In the genomic region with DNA sequence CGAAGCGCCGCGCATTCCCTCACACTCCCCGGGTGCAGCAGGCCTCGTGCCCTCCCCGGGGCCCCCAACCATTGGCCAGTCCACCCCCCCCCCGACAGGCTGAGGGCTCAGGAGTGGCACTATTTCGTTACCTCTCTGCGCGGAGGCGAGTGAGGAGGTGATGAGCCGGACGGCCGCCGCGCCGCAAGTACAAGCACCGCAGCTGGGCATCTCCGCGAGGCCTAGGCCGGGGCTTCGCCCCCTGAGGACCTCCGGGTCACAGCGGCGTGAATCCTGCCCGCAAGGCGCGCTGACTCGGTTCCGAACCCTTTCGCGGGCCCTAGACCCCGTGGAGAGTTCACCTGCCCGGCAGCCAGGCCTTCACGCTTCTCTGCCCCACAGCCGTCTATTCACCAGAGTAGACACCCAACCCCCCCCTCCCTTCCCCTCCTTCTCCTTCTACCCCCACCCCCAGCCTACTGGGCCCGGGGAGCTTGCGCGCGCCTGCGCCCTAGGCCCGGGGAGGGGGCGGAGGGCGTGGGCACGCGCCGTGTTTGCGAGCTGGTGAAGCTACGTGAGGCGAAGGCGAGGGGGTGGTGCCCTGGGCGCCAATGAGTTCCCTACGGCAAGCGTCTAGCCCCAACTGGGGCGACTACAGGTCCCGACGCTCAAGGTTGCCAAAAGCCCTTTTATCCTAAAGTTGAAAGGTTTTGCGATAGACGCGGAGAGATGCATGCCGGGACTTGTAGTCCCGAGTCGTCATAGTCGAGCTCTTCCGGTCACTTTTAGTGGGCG, we compare ENCODE assay signal across 8 cellular contexts. TPM values are rescaled to one million over a fixed set of nuclear protein-coding genes. Genes with fewer than 3 reads are reported as not detected.
A peak's percentile ranks its signal among the peaks of the same experiment; 100 is the strongest.
DNase-seq lines count a peak whose midpoint lies in the region; ATAC-seq and TF ChIP-seq lines count a peak whose summit lies in the region.

TSS of gene CLPX (minus strand) at position 399 of the 774 bp plus-strand sequence. CDS start at position 210, 189 bp downstream.

- H3K27me3 ChIP-seq in naive thymus-derived CD4-positive, alpha-beta T cell (ENCODE audit: control insufficient read depth in 2 of 2, insufficient read depth in 2 of 2, low read length in 2 of 2): no peaks in the 10 kb centered on the region

- TF ChIP-seq CTCF in RWPE1 (conservative IDR thresholded peaks at IDR 0.05; ENCODE audit: low read depth) (no peak), fibroblast of mammary gland (conservative IDR thresholded peaks at IDR 0.05; ENCODE audit: control insufficient read depth, insufficient read depth, low read depth, low read length) (no peak)

- peak; percentile 87 for ATAC-seq in activated T-helper 17 cell treated with anti-CD3 and anti-CD28 coated beads, Interleukin-2, amount 50 U/mL, for 72 hours (replicated peaks)
- ATAC-seq in naive thymus-derived CD4-positive, alpha-beta T cell: peak; percentile 97
- ATAC-seq in stimulated activated memory B cell treated with anti-CD40 and anti-IgM and Interleukin-4, amounts not matched to agents 10 μg/mL and 1 μg/mL and 100 μg/mL, for 72 hours: peak; percentile 95

- H3K4me1 ChIP-seq in naive thymus-derived CD4-positive, alpha-beta T cell (ENCODE audit: control insufficient read depth in 2 of 2, insufficient read depth in 2 of 2, low read length in 2 of 2): peaks cover 4% of the 10 kb centered on the region in 2 donors

- peak within 1 kb of the TSS; percentile 91 for H3K4me3 ChIP-seq in fibroblast of mammary gland (ENCODE audit: control insufficient read depth, low read depth, low read length)
- peak within 1 kb of the TSS; percentile 85 for H3K4me3 ChIP-seq in naive thymus-derived CD4-positive, alpha-beta T cell (ENCODE audit: low read length)

- H3K4me1 Mint-ChIP-seq in activated T-helper 17 cell treated with anti-CD3 and anti-CD28 coated beads, Interleukin-2, amount 50 U/mL, for 72 hours: no peaks in the 10 kb centered on the region
- H3K4me1 Mint-ChIP-seq in naive thymus-derived CD4-positive, alpha-beta T cell: peaks cover 14 to 40% (median 30%) of the 10 kb centered on the region in 7 donors
- H3K4me1 Mint-ChIP-seq in stimulated activated memory B cell treated with anti-CD40 and anti-IgM and Interleukin-4, amounts not matched to agents 10 μg/mL and 1 μg/mL and 100 μg/mL, for 72 hours: peaks cover 38% of the 10 kb centered on the region

- H3K36me3 ChIP-seq in naive thymus-derived CD4-positive, alpha-beta T cell (ENCODE audit: control insufficient read depth in 2 of 3, insufficient read depth in 3 of 3, low read length in 3 of 3): peaks cover 0 to 14% (median 0%) of the 10 kb centered on the region in 3 experiments

- H3K4me3 Mint-ChIP-seq in activated T-helper 17 cell treated with anti-CD3 and anti-CD28 coated beads, Interleukin-2, amount 50 U/mL, for 72 hours: peak within 1 kb of the TSS; percentile 94
- peak within 1 kb of the TSS; percentile 89 to 96 (median 94) for H3K4me3 Mint-ChIP-seq in naive thymus-derived CD4-positive, alpha-beta T cell
- H3K4me3 Mint-ChIP-seq in stimulated activated memory B cell treated with anti-CD40 and anti-IgM and Interleukin-4, amounts not matched to agents 10 μg/mL and 1 μg/mL and 100 μg/mL, for 72 hours: peak within 1 kb of the TSS; percentile 98

- POLR2A ChIA-PET in RWPE1 (lab: Yijun Ruan, JAX; ENCODE audit: low non-redundant PET): interaction anchor here (0.6 to 0.7 kb wide), 4 partner anchors 14 to 387 kb away, joined by 3 to 5 read pairs (median 4); no protein-coding TSS in a partner anchor
- POLR2A ChIA-PET in naive thymus-derived CD4-positive, alpha-beta T cell (lab: Charles Lee): interaction anchor here (0.6 to 3.4 kb wide), 15 partner anchors 10 to 684 kb away, joined by 3 to 32 read pairs (median 3); partner anchors contain the start of genes PARP16, PDCD7, RAB11A and RNU5A-1

- peak within 1 kb of the TSS; percentile 87 for H3K27ac Mint-ChIP-seq in activated T-helper 17 cell treated with anti-CD3 and anti-CD28 coated beads, Interleukin-2, amount 50 U/mL, for 72 hours
- peak within 1 kb of the TSS; percentile 87 to 98 (median 96) for H3K27ac Mint-ChIP-seq in naive thymus-derived CD4-positive, alpha-beta T cell
- peak within 1 kb of the TSS; percentile 88 for H3K27ac Mint-ChIP-seq in stimulated activated memory B cell treated with anti-CD40 and anti-IgM and Interleukin-4, amounts not matched to agents 10 μg/mL and 1 μg/mL and 100 μg/mL, for 72 hours

- H3K9me3 ChIP-seq in naive thymus-derived CD4-positive, alpha-beta T cell (ENCODE audit: control insufficient read depth in 2 of 3, low read length in 3 of 3): no peaks in the 10 kb centered on the region

- CTCF ChIA-PET in RWPE1 (lab: Yijun Ruan, JAX): interaction anchor here (0.6 to 1.3 kb wide), 4 partner anchors 25 to 1030 kb away, joined by 3 to 7 read pairs (median 3); no protein-coding TSS in a partner anchor
- CTCF ChIA-PET in naive thymus-derived CD4-positive, alpha-beta T cell (lab: Charles Lee): interaction anchor here (0.6 kb wide), 1 partner anchor 115 kb away, joined by 3 read pairs; no protein-coding TSS in a partner anchor

- H3K9me3 Mint-ChIP-seq in activated T-helper 17 cell treated with anti-CD3 and anti-CD28 coated beads, Interleukin-2, amount 50 U/mL, for 72 hours: no peaks in the 10 kb centered on the region
- H3K9me3 Mint-ChIP-seq in naive thymus-derived CD4-positive, alpha-beta T cell: peaks cover 0 to 2% (median 0%) of the 10 kb centered on the region in 11 donors
- no peaks in the 10 kb centered on the region for H3K9me3 Mint-ChIP-seq in stimulated activated memory B cell treated with anti-CD40 and anti-IgM and Interleukin-4, amounts not matched to agents 10 μg/mL and 1 μg/mL and 100 μg/mL, for 72 hours

- H3K27me3 Mint-ChIP-seq in activated T-helper 17 cell treated with anti-CD3 and anti-CD28 coated beads, Interleukin-2, amount 50 U/mL, for 72 hours: no peaks in the 10 kb centered on the region
- H3K27me3 Mint-ChIP-seq in naive thymus-derived CD4-positive, alpha-beta T cell: no peaks in the 10 kb centered on the region
- H3K27me3 Mint-ChIP-seq in stimulated activated memory B cell treated with anti-CD40 and anti-IgM and Interleukin-4, amounts not matched to agents 10 μg/mL and 1 μg/mL and 100 μg/mL, for 72 hours: no peaks in the 10 kb centered on the region

- peak; percentile 93 for DNase-seq in EH (ENCODE audit: low read depth)
- DNase-seq in H4 (ENCODE audit: low spot score): peak; percentile 92
- peak; percentile 97 for DNase-seq in LoVo (ENCODE audit: low spot score)
- DNase-seq in RWPE1 (ENCODE audit: low spot score): peak; percentile 97
- DNase-seq in fibroblast of mammary gland (ENCODE audit: low read depth): peak; percentile 93
- DNase-seq in naive thymus-derived CD4-positive, alpha-beta T cell: peak; percentile 80 to 97 (median 95)

- H3K27ac ChIP-seq in RWPE1: peak within 1 kb of the TSS; percentile 90
- peak within 1 kb of the TSS; percentile 93 for H3K27ac ChIP-seq in naive thymus-derived CD4-positive, alpha-beta T cell (ENCODE audit: low read depth, low read length)

- H3K36me3 Mint-ChIP-seq in activated T-helper 17 cell treated with anti-CD3 and anti-CD28 coated beads, Interleukin-2, amount 50 U/mL, for 72 hours (ENCODE audit: low read depth): peaks cover 40% of the 10 kb centered on the region
- H3K36me3 Mint-ChIP-seq in naive thymus-derived CD4-positive, alpha-beta T cell: peaks cover 0 to 8% (median 0%) of the 10 kb centered on the region in 5 donors
- H3K36me3 Mint-ChIP-seq in stimulated activated memory B cell treated with anti-CD40 and anti-IgM and Interleukin-4, amounts not matched to agents 10 μg/mL and 1 μg/mL and 100 μg/mL, for 72 hours: no peaks in the 10 kb centered on the region

- intact Hi-C loops in naive thymus-derived CD4-positive, alpha-beta T cell (cut with micrococcal nuclease): loop anchor here (1.0 to 10.0 kb wide), 19 partner anchors 52 to 1910 kb away; partner anchors contain the start of genes PARP16 (in 2 of the 2), PDCD7 (in 2 of the 2), RNU5A-1 (in 2 of the 2) and RNU5B-1 (in 2 of the 2)

RNA-seq across cellular contexts. Expression of gene CLPX, which starts in this region (rescaled TPM):
- 17.5 and 22.8 TPM in 2 replicates for total RNA-seq in H4 (2014; rRNA removed; shearing (Covaris generic))
- 10 to 100 TPM; 61.1 to 74.2 TPM for total RNA-seq in activated T-helper 17 cell treated with anti-CD3 and anti-CD28 coated beads, Interleukin-2, amount 50 U/mL, for 72 hours
- 10 to 100 TPM; 33.4 to 56.3 (median 51.1) TPM for total RNA-seq in naive thymus-derived CD4-positive, alpha-beta T cell
- polyA plus RNA-seq in naive thymus-derived CD4-positive, alpha-beta T cell: 10 to 100 TPM; 34.1 to 37.0 TPM

Comparison
In these comparisons a context has a peak if more than half of its experiments do, and no peak if none do; other contexts are left out.
1. Peak in every context shown above with its lines: DNase-seq, ATAC-seq, H3K4me3 ChIP-seq and H3K27ac ChIP-seq.